2 cellular contexts compared by ENCODE assay signal in the genomic region with DNA sequence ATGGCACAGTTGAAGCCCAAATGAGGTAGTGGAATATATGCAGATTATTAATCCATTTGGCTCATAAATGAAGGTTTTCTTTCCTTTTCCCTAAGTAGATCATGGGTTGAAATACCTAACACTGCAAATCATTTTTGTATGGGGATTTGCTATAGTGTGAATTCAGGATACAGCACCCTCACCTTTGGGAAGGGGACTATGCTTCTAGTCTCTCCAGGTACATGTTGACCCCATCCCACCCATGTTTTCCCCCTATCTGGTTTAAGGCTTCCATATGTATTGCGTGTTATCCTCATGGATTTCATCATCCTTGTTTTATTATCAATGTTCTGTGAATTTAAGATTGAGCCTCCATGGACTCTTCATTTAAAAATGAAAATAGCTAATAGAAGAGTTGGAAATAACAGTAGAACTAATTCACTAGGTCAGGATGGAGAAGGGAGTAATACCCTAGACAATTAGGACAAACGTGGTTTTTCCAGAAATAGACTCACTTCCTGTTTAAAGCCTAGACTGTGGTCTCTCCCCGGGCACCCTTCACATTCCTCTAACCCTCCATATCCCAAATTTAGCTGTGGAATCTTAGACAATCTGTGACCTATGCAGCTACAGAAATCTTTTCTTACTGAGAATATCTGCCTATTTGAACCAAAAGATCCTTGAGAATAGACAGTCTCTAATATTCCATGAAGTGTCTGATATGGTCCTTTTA.
TF ChIP-seq lines count a peak whose summit lies in the region.

No MANE protein-coding gene starts in this region.

TF ChIP-seq in SK-N-SH, 30 proteins besides CTCF, POLR2A, EP300 and RAD21 (continued from another document):
- TF ChIP-seq TAF1 (IDR thresholded peaks at IDR 0.05; ENCODE audit: borderline replicate concordance, low read depth, low read length) (no peak), CHD2 (IDR thresholded peaks at IDR 0.05; ENCODE audit: low read length, partially characterized antibody) (no peak), MEF2A (IDR thresholded peaks at IDR 0.05; ENCODE audit: borderline replicate concordance, low read depth) (peak; percentile 49; the same call in 1 of the 2 replicates)

TF ChIP-seq in SK-N-SH treated with all-trans-retinoic acid at 6 μM for 48 hours, 23 proteins besides CTCF, POLR2A, EP300 and RAD21:
- TF ChIP-seq, protein P1, sequence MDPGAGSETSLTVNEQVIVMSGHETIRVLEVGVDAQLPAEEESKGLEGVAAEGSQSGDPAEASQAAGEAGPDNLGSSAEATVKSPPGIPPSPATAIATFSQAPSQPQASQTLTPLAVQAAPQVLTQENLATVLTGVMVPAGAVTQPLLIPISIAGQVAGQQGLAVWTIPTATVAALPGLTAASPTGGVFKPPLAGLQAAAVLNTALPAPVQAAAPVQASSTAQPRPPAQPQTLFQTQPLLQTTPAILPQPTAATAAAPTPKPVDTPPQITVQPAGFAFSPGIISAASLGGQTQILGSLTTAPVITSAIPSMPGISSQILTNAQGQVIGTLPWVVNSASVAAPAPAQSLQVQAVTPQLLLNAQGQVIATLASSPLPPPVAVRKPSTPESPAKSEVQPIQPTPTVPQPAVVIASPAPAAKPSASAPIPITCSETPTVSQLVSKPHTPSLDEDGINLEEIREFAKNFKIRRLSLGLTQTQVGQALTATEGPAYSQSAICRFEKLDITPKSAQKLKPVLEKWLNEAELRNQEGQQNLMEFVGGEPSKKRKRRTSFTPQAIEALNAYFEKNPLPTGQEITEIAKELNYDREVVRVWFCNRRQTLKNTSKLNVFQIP (CRISPR knock-in tag; IDR thresholded peaks at IDR 0.05; ENCODE audit: borderline replicate concordance, low read depth), result no peak
- TF ChIP-seq ZNF565 (CRISPR knock-in tag; conservative IDR thresholded peaks at IDR 0.05; ENCODE audit: low read depth), result no peak
- TF ChIP-seq, protein P2, sequence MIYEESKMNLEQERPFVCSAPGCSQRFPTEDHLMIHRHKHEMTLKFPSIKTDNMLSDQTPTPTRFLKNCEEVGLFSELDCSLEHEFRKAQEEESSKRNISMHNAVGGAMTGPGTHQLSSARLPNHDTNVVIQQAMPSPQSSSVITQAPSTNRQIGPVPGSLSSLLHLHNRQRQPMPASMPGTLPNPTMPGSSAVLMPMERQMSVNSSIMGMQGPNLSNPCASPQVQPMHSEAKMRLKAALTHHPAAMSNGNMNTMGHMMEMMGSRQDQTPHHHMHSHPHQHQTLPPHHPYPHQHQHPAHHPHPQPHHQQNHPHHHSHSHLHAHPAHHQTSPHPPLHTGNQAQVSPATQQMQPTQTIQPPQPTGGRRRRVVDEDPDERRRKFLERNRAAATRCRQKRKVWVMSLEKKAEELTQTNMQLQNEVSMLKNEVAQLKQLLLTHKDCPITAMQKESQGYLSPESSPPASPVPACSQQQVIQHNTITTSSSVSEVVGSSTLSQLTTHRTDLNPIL (CRISPR knock-in tag; IDR thresholded peaks at IDR 0.05; ENCODE audit: low read depth), result no peak
- no peak for TF ChIP-seq ZC3H10 (CRISPR knock-in tag; IDR thresholded peaks at IDR 0.05)
- TF ChIP-seq PPARA (CRISPR knock-in tag; IDR thresholded peaks at IDR 0.05; ENCODE audit: borderline replicate concordance), result no peak
- no peak for TF ChIP-seq ISL1 (CRISPR knock-in tag; IDR thresholded peaks at IDR 0.05)
- no peak for TF ChIP-seq BACH2 (CRISPR knock-in tag; IDR thresholded peaks at IDR 0.05; ENCODE audit: borderline replicate concordance)
- TF ChIP-seq TOX (CRISPR knock-in tag; IDR thresholded peaks at IDR 0.05; ENCODE audit: borderline replicate concordance), result no peak
- no peak for TF ChIP-seq RARB (CRISPR knock-in tag; IDR thresholded peaks at IDR 0.05)
- TF ChIP-seq CSDC2 (CRISPR knock-in tag; IDR thresholded peaks at IDR 0.05), result no peak
- TF ChIP-seq ZFP30 (CRISPR knock-in tag; IDR thresholded peaks at IDR 0.05), result no peak
